In the genomic region with DNA sequence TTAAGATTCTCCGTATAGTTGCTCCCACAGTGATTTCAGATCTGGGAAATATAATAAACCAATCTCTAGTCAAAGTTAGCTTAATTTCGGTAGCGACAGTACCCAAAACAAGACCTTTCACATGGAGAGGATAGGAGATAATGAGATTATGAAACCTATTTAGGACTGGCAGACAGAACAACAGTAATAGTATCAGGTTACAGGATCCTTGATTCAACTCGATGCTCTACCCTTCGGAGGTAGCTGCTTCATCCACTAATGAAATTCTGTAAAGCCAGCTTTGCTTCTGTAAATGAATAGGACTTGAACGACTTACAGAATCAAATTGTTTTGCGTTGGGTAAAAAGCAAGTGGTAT, we compare ENCODE assay signal across 8 cellular contexts. TPM values are rescaled to one million over a fixed set of nuclear protein-coding genes. Genes with fewer than 3 reads are reported as not detected.
DNase-seq lines count a peak whose midpoint lies in the region; ATAC-seq and TF ChIP-seq lines count a peak whose summit lies in the region.

No MANE protein-coding gene starts in this region.

- TF ChIP-seq EP300 in neural cell (conservative IDR thresholded peaks at IDR 0.05; ENCODE audit: poor library complexity, severe bottlenecking): no peak

- H3K79me2 ChIP-seq in neural cell (replicated peaks; ENCODE audit: insufficient read depth, low read length): peaks cover 44% of the 10 kb centered on the region

- TF ChIP-seq CTCF in heart left ventricle (IDR thresholded peaks at IDR 0.05): no peak
- no peak for TF ChIP-seq CTCF in RWPE2 (IDR thresholded peaks at IDR 0.05; ENCODE audit: poor library complexity, severe bottlenecking)
- TF ChIP-seq CTCF in neural cell (IDR thresholded peaks at IDR 0.05; ENCODE audit: poor library complexity, severe bottlenecking): no peak

- TF ChIP-seq RAD21 in neural cell (conservative IDR thresholded peaks at IDR 0.05): no peak

- H3K4me1 ChIP-seq in heart left ventricle (peaks cover 0 to 41% (median 20%) of the 10 kb centered on the region in 12 donors), RWPE2 (ENCODE audit: insufficient read depth, poor library complexity, severe bottlenecking) (peaks cover 15% of the 10 kb centered on the region), endocrine pancreas (ENCODE audit: control insufficient read depth, insufficient read depth, low read length) (peaks cover 15% of the 10 kb centered on the region)

- 1 to 2% (median 2%) methylated on average over 7 of the region's 7 CpGs for WGBS in heart left ventricle, 4 donors

- no peaks in the 10 kb centered on the region for H3F3A ChIP-seq in neural cell (ENCODE audit: insufficient read depth, low read length, poor library complexity, severe bottlenecking)

- no peak for DNase-seq in heart left ventricle
- DNase-seq in Right ventricle myocardium inferior (ENCODE audit: missing footprints): no peak
- DNase-seq in RWPE2 (ENCODE audit: low spot score): no peak
- DNase-seq in KG1 (lab: John Stamatoyannopoulos, UW): no peak
- no peak for DNase-seq in UCSD-AML1 (lab: John Stamatoyannopoulos, UW; ENCODE audit: unreplicated experiment)

- H3K9me2 ChIP-seq in neural cell (ENCODE audit: insufficient read depth, low read length): no peaks in the 10 kb centered on the region

- peak overlapping the region; percentile 30 for H2AFZ ChIP-seq in neural cell (ENCODE audit: low read depth, low read length)

- peak overlapping the region; percentile 98 for H3K4me2 ChIP-seq in neural cell (ENCODE audit: low read length)

- intact Hi-C loops in heart left ventricle (cut with DNase I) (loop anchor here in 4 of 10 donors (2.0 to 10.0 kb wide), 5 partner anchors 90 to 548 kb away; a partner anchor contains a TSS), Right ventricle myocardium inferior (cut with DNase I) (loop anchor here (5.0 to 10.0 kb wide), 3 partner anchors 92 to 548 kb away; a partner anchor contains a TSS)

- H3K27me3 ChIP-seq in heart left ventricle (no peaks in the 10 kb centered on the region), RWPE2 (ENCODE audit: insufficient read depth, poor library complexity, severe bottlenecking) (no peaks in the 10 kb centered on the region), endocrine pancreas (ENCODE audit: control insufficient read depth, insufficient read depth, low read length) (no peaks in the 10 kb centered on the region), neural cell (ENCODE audit: insufficient read depth, low read depth, low read length) (no peaks in the 10 kb centered on the region)

- H3K9ac ChIP-seq in endocrine pancreas (ENCODE audit: control insufficient read depth, insufficient read depth, low read length): peak overlapping the region; percentile 62
- peak overlapping the region; percentile 68 for H3K9ac ChIP-seq in neural cell (ENCODE audit: low read length)

- no peak for TF ChIP-seq POLR2A in heart left ventricle (IDR thresholded peaks at IDR 0.05)

- no peak for ATAC-seq in heart left ventricle
- ATAC-seq in Right ventricle myocardium inferior: no peak
- peak; percentile 6 for ATAC-seq in HG03354 (IDR thresholded peaks at IDR 0.05; ENCODE audit: poor library complexity, severe bottlenecking, unreplicated experiment)
- peak; percentile 37; the same call in 2 of the 3 replicates for ATAC-seq in RWPE2 (ENCODE audit: low read depth)

- H3K9me3 ChIP-seq in heart left ventricle (no peaks in the 10 kb centered on the region), RWPE2 (ENCODE audit: severe bottlenecking) (no peaks in the 10 kb centered on the region), endocrine pancreas (ENCODE audit: control insufficient read depth, low read length) (no peaks in the 10 kb centered on the region), neural cell (ENCODE audit: low read length) (no peaks in the 10 kb centered on the region)

- no peaks in the 10 kb centered on the region for H3K36me3 ChIP-seq in heart left ventricle
- peaks cover 23% of the 10 kb centered on the region for H3K36me3 ChIP-seq in RWPE2 (ENCODE audit: low read depth)
- H3K36me3 ChIP-seq in endocrine pancreas (ENCODE audit: control insufficient read depth, insufficient read depth, low read length): no peaks in the 10 kb centered on the region
- no peaks in the 10 kb centered on the region for H3K36me3 ChIP-seq in neural cell (ENCODE audit: insufficient read depth, low read length)

- peak overlapping the region; percentile 56 to 99 (median 86) for H3K4me3 ChIP-seq in heart left ventricle
- peak overlapping the region; percentile 85 for H3K4me3 ChIP-seq in RWPE2 (ENCODE audit: severe bottlenecking)
- peak overlapping the region; percentile 98 for H3K4me3 ChIP-seq in endocrine pancreas (ENCODE audit: control insufficient read depth, insufficient read depth, low read length)
- H3K4me3 ChIP-seq in neural cell (ENCODE audit: low read length): peak overlapping the region; percentile 92

- H4K20me1 ChIP-seq in neural cell (ENCODE audit: insufficient read depth): peaks cover 4% of the 10 kb centered on the region

- peak overlapping the region in 11 of 12 donors; percentile 45 to 99 (median 95) for H3K27ac ChIP-seq in heart left ventricle
- peak overlapping the region; percentile 92 for H3K27ac ChIP-seq in RWPE2 (ENCODE audit: poor library complexity, severe bottlenecking)
- H3K27ac ChIP-seq in neural cell (ENCODE audit: low read length): peak overlapping the region; percentile 85

TF ChIP-seq in neural cell, 6 proteins besides CTCF, POLR2A, EP300 and RAD21:
- TF ChIP-seq SMC3 (conservative IDR thresholded peaks at IDR 0.05; ENCODE audit: poor library complexity) (peak; percentile 31), POLR2AphosphoS5 (IDR thresholded peaks at IDR 0.05) (no peak), MXI1 (conservative IDR thresholded peaks at IDR 0.05; ENCODE audit: poor library complexity, severe bottlenecking) (no peak)
TF ChIP-seq in neural cell: peak in this region for 1.

RNA-seq across cellular contexts. Expression of a gene that starts 0.5 kb away (rescaled TPM):
- total RNA-seq in heart left ventricle (10 to 100 TPM; 15.2 to 54.7 (median 40.7) TPM), Right ventricle myocardium inferior (36.1 TPM)
- polyA plus RNA-seq in heart left ventricle (10 to 100 TPM; 21.8 to 42.0 TPM), neural cell (79.3 and 82.8 TPM in 2 replicates)
- polyA minus RNA-seq in neural cell: 77.7 and 108 TPM in 2 replicates

Comparison
In these comparisons a context has a peak if more than half of its experiments do, and no peak if none do; other contexts are left out.
1. ATAC-seq: peak in HG03354 (single experiment) and RWPE2 (single experiment); none in heart left ventricle (0 of 4) and Right ventricle myocardium inferior (single experiment).
2. Peak in every context shown above with its lines, with median percentiles within 50 percentile points of each other: H3K27ac ChIP-seq and H3K4me3 ChIP-seq.